In genomic region chr12:108340037-108340436, GRCh38 we compare ENCODE assay signal across 27 cellular contexts. TPM values are rescaled to one million over a fixed set of nuclear protein-coding genes. Genes with fewer than 3 reads are reported as not detected.
DNase-seq lines count a peak whose midpoint lies in the region; ATAC-seq and TF ChIP-seq lines count a peak whose summit lies in the region.
"Had no signal": no experiment of that assay in that cellular context is flagged by ENCODE, and none has a peak within 500 bp of the region (broad histone marks: within the 10 kb centered on the region; RNA-seq: fewer than 3 reads in every experiment).

No MANE protein-coding gene starts in this region.

- no peak overlapping the region for H3K18ac ChIP-seq in mesendoderm (ENCODE audit: low read length)

- H3K23ac ChIP-seq in mesendoderm (ENCODE audit: low read length) = no peak overlapping the region

- no peak overlapping the region for H3K27ac Mint-ChIP-seq in activated CD4-positive, alpha-beta T cell treated with anti-CD3 and anti-CD28 coated beads, Interleukin-2, amount 10 ng/mL, durations not matched to agents 7 days and 5 days
- H3K27ac Mint-ChIP-seq: activated CD8-positive, alpha-beta T cell treated with anti-CD3 and anti-CD28 coated beads for 36 hours; CD8-positive, alpha-beta T cell had no signal

- H3K27ac ChIP-seq in mesendoderm (ENCODE audit: low read depth, low read length) = no peak overlapping the region
- peak overlapping the region in 2 of 4 donors; percentile 61 to 74 for H3K27ac ChIP-seq in gastroesophageal sphincter
- H3K27ac ChIP-seq in RWPE1 = no peak overlapping the region
- H3K27ac ChIP-seq: 22Rv1, foreskin keratinocyte, PC-9, SJCRH30 had no signal

- intact Hi-C loops in Right ventricle myocardium inferior (cut with DNase I) (no loop called here), cardiac septum (cut with DNase I) (no loop called here), sciatic nerve (cut with DNase I) (no loop called here)

- peak; percentile 3 for ATAC-seq in Right ventricle myocardium inferior
- peak; percentile 43 for ATAC-seq in sciatic nerve
- no peak for ATAC-seq in gastroesophageal sphincter
- ATAC-seq: activated CD8-positive, alpha-beta T cell treated with anti-CD3 and anti-CD28 coated beads for 36 hours; CD8-positive, alpha-beta T cell; foreskin keratinocyte had no signal

- WGBS in mesendoderm (ENCODE audit: extremely low coverage, insufficient coverage, low lambda C conversion rate) = no CpG with 5 or more reads among the region's 10 CpGs
- WGBS in gastroesophageal sphincter (ENCODE audit: low coverage in 1 of 2), 2 donors = 36 to 40% methylated on average over 2 of the region's 10 CpGs

- no peaks in the 10 kb centered on the region for H3K9me3 Mint-ChIP-seq in activated CD4-positive, alpha-beta T cell treated with anti-CD3 and anti-CD28 coated beads, Interleukin-2, amount 10 ng/mL, durations not matched to agents 7 days and 5 days
- H3K9me3 Mint-ChIP-seq: activated CD8-positive, alpha-beta T cell treated with anti-CD3 and anti-CD28 coated beads for 36 hours; CD8-positive, alpha-beta T cell; stimulated activated naive CD8-positive, alpha-beta T cell treated with anti-CD3 and anti-CD28 coated beads, Interleukin-15, amount 100 ng/mL, for 72 hours had no signal

- no peak overlapping the region for H3K4ac ChIP-seq in mesendoderm (ENCODE audit: low read depth, low read length)

- H3K4me1 ChIP-seq in mesendoderm (ENCODE audit: control insufficient read depth, low read depth, low read length) (peaks cover 2% of the 10 kb centered on the region), gastroesophageal sphincter (peaks cover 0 to 10% (median 0%) of the 10 kb centered on the region in 3 donors)
- H3K4me1 ChIP-seq: foreskin keratinocyte, SJCRH30 had no signal

- TF ChIP-seq POLR2A in gastroesophageal sphincter (IDR thresholded peaks at IDR 0.05) = no peak

- H3K4me3 ChIP-seq in mesendoderm (ENCODE audit: low read length) (no peak overlapping the region), gastroesophageal sphincter (no peak overlapping the region)
- H3K4me3 ChIP-seq: MG63, PC-9, SJCRH30 had no signal

- TF ChIP-seq CTCF in gastroesophageal sphincter (IDR thresholded peaks at IDR 0.05) (no peak), RWPE1 (conservative IDR thresholded peaks at IDR 0.05; ENCODE audit: low read depth) (no peak)

- no peak for TF ChIP-seq EP300 in gastroesophageal sphincter (IDR thresholded peaks at IDR 0.05)

- H3K4me3 Mint-ChIP-seq in activated CD4-positive, alpha-beta T cell treated with anti-CD3 and anti-CD28 coated beads, Interleukin-2, amount 10 ng/mL, durations not matched to agents 7 days and 5 days = no peak overlapping the region
- H3K4me3 Mint-ChIP-seq: activated CD8-positive, alpha-beta T cell treated with anti-CD3 and anti-CD28 coated beads for 36 hours; stimulated activated naive CD8-positive, alpha-beta T cell treated with anti-CD3 and anti-CD28 coated beads, Interleukin-15, amount 100 ng/mL, for 72 hours had no signal

- POLR2A ChIA-PET in activated CD4-positive, alpha-beta T cell treated with anti-CD3 and anti-CD28 coated beads, Interleukin-2, amount 10 ng/mL, durations not matched to agents 7 days and 5 days (lab: Charles Lee) = no interaction called here
- POLR2A ChIA-PET in RWPE1 (lab: Yijun Ruan, JAX; ENCODE audit: low non-redundant PET) = no interaction called here

- no peak overlapping the region for H2AK5ac ChIP-seq in mesendoderm (ENCODE audit: low read length)

- H3K27me3 Mint-ChIP-seq in activated CD4-positive, alpha-beta T cell treated with anti-CD3 and anti-CD28 coated beads, Interleukin-2, amount 10 ng/mL, durations not matched to agents 7 days and 5 days = peaks cover 20% of the 10 kb centered on the region

- DNase-seq in Right ventricle myocardium inferior (ENCODE audit: missing footprints) (no peak), cardiac septum (ENCODE audit: low spot score) (no peak), mesendoderm (no peak), sciatic nerve (ENCODE audit: low spot score) (no peak), DMS153 (lab: John Stamatoyannopoulos, UW) (no peak), RWPE1 (ENCODE audit: low spot score) (no peak)
- no peak for DNase-seq in activated CD4-positive, alpha-beta T cell treated with anti-CD3 and anti-CD28 coated beads, Interleukin-2, amount 10 ng/mL, durations not matched to agents 7 days and 5 days
- DNase-seq: activated CD4-positive, CD25-positive, alpha-beta regulatory T cell treated with anti-CD3 and anti-CD28 coated beads, Interleukin-2, amount 50 U/mL, for 72 hours; activated CD8-positive, alpha-beta T cell treated with anti-CD3 and anti-CD28 coated beads for 36 hours; activated effector memory CD4-positive, alpha-beta T cell treated with anti-CD3 and anti-CD28 coated beads, Interleukin-2, amount 50 U/mL, for 16 hours; activated T-cell treated with anti-CD3 and anti-CD28 coated beads for 4 hours; CD8-positive, alpha-beta T cell; DMS 273 treated with DMSO at 0.1 percent for 48 hours; foreskin keratinocyte; hippocampal formation; left lung; MG63; NCI-H2081 treated with DMSO at 0.1 percent for 48 hours; PC-9; SJCRH30; stimulated activated naive CD8-positive, alpha-beta T cell treated with anti-CD3 and anti-CD28 coated beads, Interleukin-15, amount 100 ng/mL, for 72 hours; trophoblast cell had no signal

- H2BK5ac ChIP-seq in mesendoderm (ENCODE audit: low read length) = no peak overlapping the region

- peaks cover 8% of the 10 kb centered on the region for H3K4me1 Mint-ChIP-seq in activated CD4-positive, alpha-beta T cell treated with anti-CD3 and anti-CD28 coated beads, Interleukin-2, amount 10 ng/mL, durations not matched to agents 7 days and 5 days

- no peak overlapping the region for H3K9ac ChIP-seq in mesendoderm (ENCODE audit: low read length)

- H2BK15ac ChIP-seq in mesendoderm (replicated peaks; ENCODE audit: low read depth) = no peak overlapping the region

- H3K79me2 ChIP-seq in mesendoderm (ENCODE audit: control insufficient read depth, insufficient read depth, low read length) = no peaks in the 10 kb centered on the region

- H4K5ac ChIP-seq in mesendoderm (ENCODE audit: low read length) = peak overlapping the region; percentile 13

- no peaks in the 10 kb centered on the region for H3K36me3 ChIP-seq in mesendoderm (ENCODE audit: control insufficient read depth, insufficient read depth, low read length)
- H3K36me3 ChIP-seq in gastroesophageal sphincter = no peaks in the 10 kb centered on the region
- H3K36me3 ChIP-seq: left lung, MG63, SJCRH30 had no signal

- CTCF ChIA-PET in activated CD4-positive, alpha-beta T cell treated with anti-CD3 and anti-CD28 coated beads, Interleukin-2, amount 10 ng/mL, durations not matched to agents 7 days and 5 days (lab: Charles Lee) = no interaction called here
- CTCF ChIA-PET in RWPE1 (lab: Yijun Ruan, JAX) = no interaction called here

- H2BK120ac ChIP-seq in mesendoderm (ENCODE audit: low read depth, low read length) = no peak overlapping the region

- H3K56ac ChIP-seq in mesendoderm (ENCODE audit: low read length) = peak overlapping the region; percentile 61

- no peak overlapping the region for H3K4me2 ChIP-seq in mesendoderm (ENCODE audit: low read length)
- H3K4me2 ChIP-seq: PC-9 had no signal

- H3K36me3 Mint-ChIP-seq in activated CD4-positive, alpha-beta T cell treated with anti-CD3 and anti-CD28 coated beads, Interleukin-2, amount 10 ng/mL, durations not matched to agents 7 days and 5 days (ENCODE audit: low read depth) = no peaks in the 10 kb centered on the region
- H3K36me3 Mint-ChIP-seq: CD8-positive, alpha-beta T cell had no signal

- no peak overlapping the region for H4K8ac ChIP-seq in mesendoderm (ENCODE audit: low read depth, low read length)

- no peaks in the 10 kb centered on the region for H3K9me3 ChIP-seq in gastroesophageal sphincter
- H3K9me3 ChIP-seq: left lung, MG63, SJCRH30 had no signal

- H3K79me1 ChIP-seq in mesendoderm (ENCODE audit: low read length) = no peaks in the 10 kb centered on the region

- H3K27me3 ChIP-seq in mesendoderm (ENCODE audit: insufficient read depth, low read length, poor library complexity) (no peaks in the 10 kb centered on the region), gastroesophageal sphincter (peaks cover 25% of the 10 kb centered on the region)
- H3K27me3 ChIP-seq: MG63 had no signal

RNA-seq across cellular contexts. Expression of gene CMKLR1, which starts 0.9 kb away (rescaled TPM):
- total RNA-seq in Right ventricle myocardium inferior (10.6 TPM), cardiac septum (21.0 TPM), sciatic nerve (20.6 TPM), gastroesophageal sphincter (10 to 100 TPM in 3 of 4 donors, 1 to 10 TPM in 1; 9.7 to 25.4 (median 13.0) TPM)
- 1.6 TPM for polyA plus RNA-seq in mesendoderm (2013, experiment 1 of 2)
- 1.6 TPM for polyA plus RNA-seq in mesendoderm (2013, experiment 2 of 2)
- total RNA-seq in activated CD4-positive, alpha-beta T cell treated with anti-CD3 and anti-CD28 coated beads, Interleukin-2, amount 10 ng/mL, durations not matched to agents 7 days and 5 days = not detected
- total RNA-seq: activated CD8-positive, alpha-beta T cell treated with anti-CD3 and anti-CD28 coated beads for 36 hours; CD8-positive, alpha-beta T cell; foreskin keratinocyte; HT-29; NCI-H460; PC-9; renal cortical epithelial cell had no signal
- polyA plus RNA-seq: foreskin keratinocyte had no signal

Comparison
In these comparisons a context has a peak if more than half of its experiments do, and no peak if none do; other contexts are left out.
1. RNA of gene CMKLR1, which starts 0.9 kb away (total RNA-seq): 21.0 TPM in cardiac septum (single experiment), 20.6 TPM in sciatic nerve (single experiment), 9.7 to 25.4 TPM in gastroesophageal sphincter and 10.6 TPM in Right ventricle myocardium inferior (single experiment); not detected in activated CD4-positive, alpha-beta T cell treated with anti-CD3 and anti-CD28 coated beads, Interleukin-2, amount 10 ng/mL, durations not matched to agents 7 days and 5 days; every median in the first group is over 10 times any median in the second.